In the genomic region with DNA sequence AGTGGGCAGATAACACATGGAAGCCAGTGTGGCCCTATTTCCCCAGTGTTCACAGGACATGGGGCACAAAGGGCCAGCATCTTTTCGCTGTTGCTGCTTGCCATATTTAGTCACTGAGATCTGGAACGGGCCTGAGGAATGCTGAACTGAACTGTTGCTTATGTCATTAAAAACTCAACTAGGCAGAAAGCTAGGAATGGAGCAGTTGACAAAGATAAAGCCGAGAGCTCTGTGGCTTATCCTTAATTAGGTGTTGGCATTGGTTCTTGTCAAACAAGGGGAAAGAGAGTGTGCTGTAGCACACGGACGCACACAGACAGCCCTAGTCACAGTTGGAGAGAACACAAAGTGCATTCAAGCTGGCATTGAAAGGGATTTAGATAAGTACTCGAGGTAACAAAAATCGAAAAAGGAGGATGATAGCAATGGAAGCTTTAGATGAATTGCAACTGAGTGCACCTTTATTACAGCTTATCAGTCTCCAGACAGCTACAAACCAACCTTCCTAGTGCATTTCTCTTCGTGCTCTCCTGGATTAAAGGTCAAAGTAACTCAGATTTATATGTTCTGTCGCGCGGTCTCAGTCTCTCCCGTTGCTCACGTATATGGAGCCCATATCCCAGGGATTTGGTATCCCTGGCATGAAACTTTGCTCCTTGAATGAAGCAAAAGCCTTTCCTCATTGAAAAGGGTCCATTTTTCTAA, we compare ENCODE assay signal across 14 cellular contexts.
DNase-seq lines count a peak whose midpoint lies in the region; ATAC-seq, FAIRE-seq and TF ChIP-seq lines count a peak whose summit lies in the region.
"Had no signal": no experiment of that assay in that cellular context is flagged by ENCODE, and none has a peak within 500 bp of the region (broad histone marks: within the 10 kb centered on the region; RNA-seq: fewer than 3 reads in every experiment).

No MANE protein-coding gene starts in this region.

- H3K36me3 ChIP-seq in HEK293 (ENCODE audit: control insufficient read depth in 2 of 2, insufficient read depth in 1 of 2, low read length in 2 of 2), result no peaks in the 10 kb centered on the region
- H3K36me3 ChIP-seq in gastroesophageal sphincter, result no peaks in the 10 kb centered on the region
- no peaks in the 10 kb centered on the region for H3K36me3 ChIP-seq in prostate gland
- no peaks in the 10 kb centered on the region for H3K36me3 ChIP-seq in kidney (ENCODE audit: control insufficient read depth in 1 of 2, insufficient read depth in 2 of 2, low read length in 2 of 2)
- H3K36me3 ChIP-seq: ovary had no signal

- H3K27me3 ChIP-seq in gastroesophageal sphincter (no peaks in the 10 kb centered on the region), prostate gland (replicated peaks; ENCODE audit: insufficient read depth) (no peaks in the 10 kb centered on the region)
- H3K27me3 ChIP-seq: ovary had no signal

- DNase-seq in NCI-H345 (lab: John Stamatoyannopoulos, UW) (peak; percentile 80), pons (ENCODE audit: low spot score) (peak; percentile 19), prostate gland (ENCODE audit: low spot score) (no peak), kidney (no peak)
- DNase-seq in stimulated activated naive CD4-positive, alpha-beta T cell (lab: John Stamatoyannopoulos, UW), result no peak
- DNase-seq: activated B cell treated with CpG ODN at 0.5 μM for 24 hours, endodermal cell, GF-D8, Kasumi-1, ovary, SK-N-SH had no signal

- H3K4me1 ChIP-seq in HEK293 (ENCODE audit: control insufficient read depth, insufficient read depth, low read length) (peaks cover 35% of the 10 kb centered on the region), gastroesophageal sphincter (peaks cover 4 to 44% (median 7%) of the 10 kb centered on the region in 3 donors), prostate gland (replicated peaks) (no peaks in the 10 kb centered on the region), kidney (ENCODE audit: control insufficient read depth in 1 of 2, insufficient read depth in 1 of 2, low read depth in 1 of 2, low read length in 2 of 2) (peaks cover 0 to 4% of the 10 kb centered on the region in 2 donors)

- no peak for TF ChIP-seq EP300 in gastroesophageal sphincter (IDR thresholded peaks at IDR 0.05)

- TF ChIP-seq CTCF in HEK293 (tag by site-specific recombination; IDR thresholded peaks at IDR 0.05) (no peak), gastroesophageal sphincter (IDR thresholded peaks at IDR 0.05) (no peak), prostate gland (IDR thresholded peaks at IDR 0.05) (no peak), kidney (IDR thresholded peaks at IDR 0.05; ENCODE audit: borderline replicate concordance, extremely low read depth, insufficient read depth) (no peak)

- peak overlapping the region; percentile 12; the same call in 1 of the 2 replicates for H3K27ac ChIP-seq in HEK293 (ENCODE audit: extremely low read depth, low read depth, low read length)
- peak overlapping the region; percentile 8 to 69 (median 52) for H3K27ac ChIP-seq in gastroesophageal sphincter
- H3K27ac ChIP-seq in prostate gland, result no peak overlapping the region
- no peak overlapping the region for H3K27ac ChIP-seq in kidney (ENCODE audit: low read depth in 2 of 2, low read length in 2 of 2)
- H3K27ac ChIP-seq: ovary had no signal

- TF ChIP-seq POLR2A in gastroesophageal sphincter (IDR thresholded peaks at IDR 0.05), result no peak
- TF ChIP-seq POLR2A in prostate gland (IDR thresholded peaks at IDR 0.05), result no peak

- H3K9ac ChIP-seq in kidney (ENCODE audit: low read length in 2 of 2), result no peak overlapping the region
- H3K9ac ChIP-seq: SK-N-SH had no signal

- WGBS in gastroesophageal sphincter (ENCODE audit: low coverage in 1 of 2), 2 donors, result 22 to 49% methylated on average over 12 to 13 of the region's 13 CpGs
- 56% methylated on average over 13 of the region's 13 CpGs for WGBS in prostate gland

- no peaks in the 10 kb centered on the region for H3K9me3 ChIP-seq in HEK293 (ENCODE audit: control insufficient read depth, insufficient read depth, low read depth, low read length)
- no peaks in the 10 kb centered on the region for H3K9me3 ChIP-seq in gastroesophageal sphincter
- no peaks in the 10 kb centered on the region for H3K9me3 ChIP-seq in prostate gland
- no peaks in the 10 kb centered on the region for H3K9me3 ChIP-seq in kidney (ENCODE audit: control insufficient read depth in 1 of 2, low read length in 2 of 2)
- H3K9me3 ChIP-seq: ovary, SK-N-SH had no signal

- POLR2A ChIA-PET in HEK293 (lab: Yijun Ruan, JAX), result interaction anchor here (1.1 kb wide), 1 partner anchor 449 kb away, joined by 3 read pairs; no protein-coding TSS in a partner anchor

- peak; percentile 33 for ATAC-seq in gastroesophageal sphincter
- ATAC-seq in GM21447 (IDR thresholded peaks at IDR 0.05; ENCODE audit: unreplicated experiment), result no peak

- CTCF ChIA-PET in HEK293 (lab: Yijun Ruan, JAX), result interaction anchor here (0.6 to 1.1 kb wide), 2 partner anchors 10 to 30 kb away, joined by 3 read pairs; no protein-coding TSS in a partner anchor

- FAIRE-seq in kidney (lab: Jason Lieb, UNC), result no peak

- H3K4me3 ChIP-seq in HEK293 (ENCODE audit: low read depth, low read length) (no peak overlapping the region), gastroesophageal sphincter (no peak overlapping the region), prostate gland (no peak overlapping the region), kidney (ENCODE audit: low read length in 2 of 2) (no peak overlapping the region)
- H3K4me3 ChIP-seq: ovary had no signal

- intact Hi-C loops in prostate gland (cut with DNase I), result no loop called here
- intact Hi-C loops in kidney (cut with DNase I), result no loop called here

TF ChIP-seq in HEK293, 187 proteins besides CTCF, POLR2A, EP300 and RAD21:
- TF ChIP-seq SCRT1 (tag by site-specific recombination; IDR thresholded peaks at IDR 0.05; ENCODE audit: borderline replicate concordance) (peak; percentile 38; the same call in 1 of the 2 replicates), TRIM28 (IDR thresholded peaks at IDR 0.05; ENCODE audit: borderline replicate concordance, low read length) (peak; percentile 13; the same call in 1 of the 2 replicates), FEZF1 (tag by site-specific recombination; IDR thresholded peaks at IDR 0.05) (peak; percentile 54), ZNF561 (tag by site-specific recombination; IDR thresholded peaks at IDR 0.05; ENCODE audit: borderline replicate concordance) (no peak), ZNF558 (tag by site-specific recombination; IDR thresholded peaks at IDR 0.05) (no peak), ZNF664 (tag by site-specific recombination; IDR thresholded peaks at IDR 0.05) (0 out of 2 replicates have a peak, but pooled peaks have one; percentile 10), ZBTB17 (tag by site-specific recombination; IDR thresholded peaks at IDR 0.05) (peak; percentile 47; the same call in 1 of the 2 replicates)

Comparison
In these comparisons a context has a peak if more than half of its experiments do, and no peak if none do; other contexts are left out.
1. H3K27ac ChIP-seq: peak in HEK293 (single experiment) and gastroesophageal sphincter (4 of 4); none in prostate gland (0 of 2) and kidney (0 of 2).
2. DNase-seq: peak in NCI-H345 (single experiment) and pons (single experiment); none in prostate gland (single experiment), kidney (single experiment) and stimulated activated naive CD4-positive, alpha-beta T cell (0 of 6).